ENCODE assay signal across 8 cellular contexts in the genomic region with DNA sequence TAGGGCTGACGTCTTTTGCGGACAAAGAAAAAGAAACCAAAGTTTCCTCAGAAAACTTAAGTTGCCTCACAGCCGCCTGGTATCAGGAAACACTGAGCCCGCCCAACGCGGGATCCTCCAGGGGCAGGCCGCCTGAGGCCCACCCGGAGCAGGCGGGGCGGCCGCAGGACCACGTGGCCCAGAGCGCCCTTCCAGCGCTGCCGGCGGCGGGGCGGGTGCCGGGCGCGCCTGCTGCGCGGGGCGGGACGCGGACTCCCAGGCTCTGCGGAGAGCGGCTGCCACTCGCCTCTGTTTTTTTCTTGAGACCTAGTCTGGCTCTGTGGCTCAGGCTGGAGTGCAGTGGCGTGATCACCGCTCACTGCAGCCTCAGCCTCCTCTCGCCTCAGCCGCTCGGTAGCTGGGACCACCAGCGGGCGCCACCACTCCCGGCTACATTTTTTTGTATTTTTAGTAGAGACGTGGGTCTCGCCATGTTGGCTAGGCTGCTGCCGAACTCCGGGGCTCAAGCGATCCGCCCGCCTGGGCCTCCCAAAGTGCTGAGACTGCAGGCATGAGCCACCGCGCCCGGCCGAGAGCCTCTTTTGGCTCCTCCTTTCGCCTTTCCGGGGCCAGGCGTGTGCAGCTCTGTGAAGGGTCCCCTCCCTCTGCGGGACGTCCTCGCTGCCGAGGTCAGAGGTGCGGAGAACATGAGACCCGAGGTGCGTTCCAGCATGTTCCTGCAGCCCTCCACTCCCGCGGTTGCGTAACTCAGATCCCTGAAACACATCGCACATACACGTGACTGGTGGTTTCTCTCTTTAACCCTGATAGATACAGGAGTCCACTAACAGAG. TPM values are rescaled to one million over a fixed set of nuclear protein-coding genes. Genes with fewer than 3 reads are reported as not detected.
A peak's percentile ranks its signal among the peaks of the same experiment; 100 is the strongest.
DNase-seq lines count a peak whose midpoint lies in the region; ATAC-seq and TF ChIP-seq lines count a peak whose summit lies in the region.

No MANE protein-coding gene starts in this region.

- no peaks in the 10 kb centered on the region for H3K9me3 Mint-ChIP-seq in activated CD4-positive, alpha-beta T cell treated with anti-CD3 and anti-CD28 coated beads, Interleukin-2, amount 10 ng/mL, durations not matched to agents 24 days and 14 days

- intact Hi-C loops in activated CD4-positive, alpha-beta T cell treated with anti-CD3 and anti-CD28 coated beads, Interleukin-2, amount 10 ng/mL, durations not matched to agents 24 days and 14 days (cut with micrococcal nuclease): loop anchor here (1.0 kb wide), 3 partner anchors 11 to 23 kb away; a partner anchor contains a TSS
- intact Hi-C loops in left colon (cut with DNase I, micrococcal nuclease): no loop called here

- peaks cover 36% of the 10 kb centered on the region for H3K4me1 Mint-ChIP-seq in activated CD4-positive, alpha-beta T cell treated with anti-CD3 and anti-CD28 coated beads, Interleukin-2, amount 10 ng/mL, durations not matched to agents 24 days and 14 days

- ATAC-seq in GM18502 (IDR thresholded peaks at IDR 0.05; ENCODE audit: poor library complexity, unreplicated experiment) (peak; percentile 84), HG02885 (IDR thresholded peaks at IDR 0.05; ENCODE audit: poor library complexity, unreplicated experiment) (peak; percentile 86), left colon (peak; percentile 93)

- DNase-seq in NCI-H2196 treated with DMSO at 0.1 percent for 48 hours (lab: John Stamatoyannopoulos, UW; ENCODE audit: unreplicated experiment) (peak; percentile 33), cortex of kidney (lab: John Stamatoyannopoulos, UW) (peak; percentile 48), left colon (peak; percentile 85 to 92)
- DNase-seq in activated CD4-positive, alpha-beta T cell treated with anti-CD3 and anti-CD28 coated beads, Interleukin-2, amount 10 ng/mL, durations not matched to agents 24 days and 14 days: peak; percentile 95
- peak; percentile 76 to 88 for DNase-seq in stimulated activated CD4-positive, alpha-beta T cell treated with anti-CD3 and anti-CD28 coated beads, Interleukin-2, amount 100 ng/mL, for 24 hours

- peaks cover 2% of the 10 kb centered on the region for H3K36me3 Mint-ChIP-seq in activated CD4-positive, alpha-beta T cell treated with anti-CD3 and anti-CD28 coated beads, Interleukin-2, amount 10 ng/mL, durations not matched to agents 24 days and 14 days (ENCODE audit: low read depth)

- no peaks in the 10 kb centered on the region for H3K27me3 Mint-ChIP-seq in activated CD4-positive, alpha-beta T cell treated with anti-CD3 and anti-CD28 coated beads, Interleukin-2, amount 10 ng/mL, durations not matched to agents 24 days and 14 days

- TF ChIP-seq CTCF in 22Rv1 (IDR thresholded peaks at IDR 0.05): peak; percentile 22; the same call in 1 of the 2 replicates

- H3K27ac Mint-ChIP-seq in activated CD4-positive, alpha-beta T cell treated with anti-CD3 and anti-CD28 coated beads, Interleukin-2, amount 10 ng/mL, durations not matched to agents 24 days and 14 days: peak overlapping the region; percentile 99

- peak overlapping the region; percentile 88 for H3K4me3 Mint-ChIP-seq in activated CD4-positive, alpha-beta T cell treated with anti-CD3 and anti-CD28 coated beads, Interleukin-2, amount 10 ng/mL, durations not matched to agents 24 days and 14 days

- H3K27ac ChIP-seq in 22Rv1: peak overlapping the region; percentile 84

RNA-seq across cellular contexts. Expression of a gene that starts 11.6 kb away (rescaled TPM):
- total RNA-seq in activated CD4-positive, alpha-beta T cell treated with anti-CD3 and anti-CD28 coated beads, Interleukin-2, amount 10 ng/mL, durations not matched to agents 24 days and 14 days: 513 and 516 TPM in 2 replicates
- total RNA-seq in left colon: 100 to 1,000 TPM; 214 to 257 TPM

RNA-seq across cellular contexts. Expression of a gene that starts 16.3 kb away (rescaled TPM):
- 1.5 and 1.6 TPM in 2 replicates for total RNA-seq in activated CD4-positive, alpha-beta T cell treated with anti-CD3 and anti-CD28 coated beads, Interleukin-2, amount 10 ng/mL, durations not matched to agents 24 days and 14 days
- total RNA-seq in left colon: 1 to 10 TPM; 5.2 to 5.9 TPM

RNA-seq across cellular contexts. Expression of a gene that starts 49.1 kb away (rescaled TPM):
- total RNA-seq in activated CD4-positive, alpha-beta T cell treated with anti-CD3 and anti-CD28 coated beads, Interleukin-2, amount 10 ng/mL, durations not matched to agents 24 days and 14 days: not detected in 2 replicates
- total RNA-seq in left colon: not detected

Comparison
In these comparisons a context has a peak if more than half of its experiments do, and no peak if none do; other contexts are left out.
1. Peak in every context shown above with its lines: DNase-seq, ATAC-seq and H3K27ac ChIP-seq.
2. DNase-seq: peak in every context shown above with its lines; median percentile 95 in activated CD4-positive, alpha-beta T cell treated with anti-CD3 and anti-CD28 coated beads, Interleukin-2, amount 10 ng/mL, durations not matched to agents 24 days and 14 days; 88 in left colon; 82 in stimulated activated CD4-positive, alpha-beta T cell treated with anti-CD3 and anti-CD28 coated beads, Interleukin-2, amount 100 ng/mL, for 24 hours; 48 in cortex of kidney; 33 in NCI-H2196 treated with DMSO at 0.1 percent for 48 hours.